23 cellular contexts compared by ENCODE assay signal in the genomic region with DNA sequence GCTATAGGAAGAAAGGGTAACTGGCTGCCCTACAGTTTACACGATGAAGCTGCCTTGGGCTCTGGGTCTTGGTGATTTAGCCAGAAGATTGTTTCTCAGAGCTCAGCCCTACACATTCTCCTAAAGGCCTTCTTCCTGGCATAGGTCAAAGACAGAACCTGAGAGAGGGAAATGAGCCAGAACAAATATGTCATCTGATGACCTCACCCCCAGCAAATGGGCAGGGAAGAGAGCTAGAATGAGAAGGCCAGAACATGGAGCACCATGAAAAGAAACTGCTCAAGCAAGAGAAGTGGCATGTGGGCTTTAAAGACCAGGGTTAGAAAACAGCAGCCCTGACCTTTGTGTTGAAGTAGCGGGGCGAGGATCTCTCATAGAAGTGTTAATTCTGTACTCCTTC. TPM values are rescaled to one million over a fixed set of nuclear protein-coding genes. Genes with fewer than 3 reads are reported as not detected.
A peak's percentile ranks its signal among the peaks of the same experiment; 100 is the strongest.
DNase-seq lines count a peak whose midpoint lies in the region; TF ChIP-seq lines count a peak whose summit lies in the region.
"Had no signal": no experiment of that assay in that cellular context is flagged by ENCODE, and none has a peak within 500 bp of the region (broad histone marks: within the 10 kb centered on the region; RNA-seq: fewer than 3 reads in every experiment).

No MANE protein-coding gene starts in this region.

- no peak overlapping the region for H3K23ac ChIP-seq in trophoblast cell (ENCODE audit: low read length)

- no peaks in the 10 kb centered on the region for H3K27me3 ChIP-seq in uterus
- peaks cover 10% of the 10 kb centered on the region for H3K27me3 ChIP-seq in trophoblast cell (ENCODE audit: insufficient read depth, low read length)
- H3K27me3 ChIP-seq: right atrium auricular region, tibial nerve had no signal

- H3K18ac ChIP-seq in trophoblast cell (ENCODE audit: low read length): no peak overlapping the region

- H3K4me3 ChIP-seq in epithelial cell of proximal tubule (ENCODE audit: low read depth, low read length) (no peak overlapping the region), uterus (no peak overlapping the region), trophoblast cell (ENCODE audit: low read depth, low read length) (no peak overlapping the region)
- H3K4me3 ChIP-seq: right atrium auricular region, tibial nerve had no signal

- no peak overlapping the region for H3K14ac ChIP-seq in trophoblast cell (ENCODE audit: low read length)

- H3K36me3 ChIP-seq in uterus (no peaks in the 10 kb centered on the region), trophoblast cell (ENCODE audit: control insufficient read depth in 1 of 2, insufficient read depth in 2 of 2, low read length in 2 of 2) (no peaks in the 10 kb centered on the region)
- H3K36me3 ChIP-seq: brain microvascular endothelial cell, right atrium auricular region, tibial nerve had no signal

- no peak overlapping the region for H2BK120ac ChIP-seq in trophoblast cell (ENCODE audit: insufficient read depth, low read length, poor library complexity)

- no peaks in the 10 kb centered on the region for H3K9me3 Mint-ChIP-seq in activated CD4-positive, alpha-beta T cell treated with anti-CD3 and anti-CD28 coated beads, Interleukin-2, amount 10 ng/mL, durations not matched to agents 24 days and 14 days
- H3K9me3 Mint-ChIP-seq: activated CD8-positive, alpha-beta T cell treated with anti-CD3 and anti-CD28 coated beads for 36 hours; CD8-positive, alpha-beta memory T cell; stimulated activated naive CD8-positive, alpha-beta T cell treated with anti-CD3 and anti-CD28 coated beads, Interleukin-15, amount 100 ng/mL, for 72 hours had no signal

- H3K4me2 ChIP-seq in trophoblast cell (ENCODE audit: low read length): no peak overlapping the region

- H3K27ac ChIP-seq in C4-2B (peak overlapping the region; percentile 4; the same call in 1 of the 2 replicates), uterus (no peak overlapping the region), trophoblast cell (ENCODE audit: low read depth, low read length) (no peak overlapping the region)
- H3K27ac ChIP-seq: brain microvascular endothelial cell, HL-60, right atrium auricular region, tibial nerve had no signal

- H3K4me1 ChIP-seq in uterus (no peaks in the 10 kb centered on the region), trophoblast cell (ENCODE audit: control insufficient read depth in 1 of 2, insufficient read depth in 2 of 2, low read length in 2 of 2) (no peaks in the 10 kb centered on the region)
- H3K4me1 ChIP-seq: right atrium auricular region had no signal

- no peak overlapping the region for H2BK5ac ChIP-seq in trophoblast cell (ENCODE audit: low read depth, low read length, poor library complexity)

- no peak overlapping the region for H4K8ac ChIP-seq in trophoblast cell (ENCODE audit: low read depth, low read length)

- no CpG with 5 or more reads among the region's 3 CpGs for WGBS in trophoblast cell (ENCODE audit: extremely low coverage, insufficient coverage, insufficient read length)

- in situ Hi-C loops in GM13976 (cut with MboI; ENCODE audit: low sequenced_read_pairs, unreplicated experiment): loop anchor here (10.0 kb wide), 1 partner anchor 74 kb away; no protein-coding TSS in a partner anchor

- TF ChIP-seq CTCF in C4-2B (conservative IDR thresholded peaks at IDR 0.05) (no peak), epithelial cell of proximal tubule (conservative IDR thresholded peaks at IDR 0.05; ENCODE audit: low read depth, low read length) (no peak), uterus (IDR thresholded peaks at IDR 0.05) (no peak), GM13976 (IDR thresholded peaks at IDR 0.05; ENCODE audit: borderline replicate concordance, control extremely low read depth, extremely low read depth, insufficient read depth, missing control alignments) (no peak)

- H3K9ac ChIP-seq in trophoblast cell (ENCODE audit: low read length): no peak overlapping the region

- H3K4me3 Mint-ChIP-seq in activated CD4-positive, alpha-beta T cell treated with anti-CD3 and anti-CD28 coated beads, Interleukin-2, amount 10 ng/mL, durations not matched to agents 24 days and 14 days: no peak overlapping the region
- H3K4me3 Mint-ChIP-seq: activated CD8-positive, alpha-beta T cell treated with anti-CD3 and anti-CD28 coated beads for 36 hours; CD8-positive, alpha-beta memory T cell; naive B cell; stimulated activated naive CD8-positive, alpha-beta T cell treated with anti-CD3 and anti-CD28 coated beads, Interleukin-15, amount 100 ng/mL, for 72 hours had no signal

- H2AK5ac ChIP-seq in trophoblast cell (ENCODE audit: low read length): no peak overlapping the region

- no peak overlapping the region for H2AFZ ChIP-seq in trophoblast cell (ENCODE audit: insufficient read depth, low read length, poor library complexity)

- no peak for TF ChIP-seq POLR2A in uterus (IDR thresholded peaks at IDR 0.05)

- H3K9me3 ChIP-seq in uterus: no peaks in the 10 kb centered on the region
- no peaks in the 10 kb centered on the region for H3K9me3 ChIP-seq in trophoblast cell (ENCODE audit: insufficient read depth, low read depth, low read length)
- H3K9me3 ChIP-seq: right atrium auricular region had no signal

- H3K27ac Mint-ChIP-seq in activated CD4-positive, alpha-beta T cell treated with anti-CD3 and anti-CD28 coated beads, Interleukin-2, amount 10 ng/mL, durations not matched to agents 24 days and 14 days: no peak overlapping the region
- H3K27ac Mint-ChIP-seq: activated CD8-positive, alpha-beta T cell treated with anti-CD3 and anti-CD28 coated beads for 36 hours; CD8-positive, alpha-beta memory T cell; naive B cell; stimulated activated naive CD8-positive, alpha-beta T cell treated with anti-CD3 and anti-CD28 coated beads, Interleukin-15, amount 100 ng/mL, for 72 hours had no signal

- H3K36me3 Mint-ChIP-seq in activated CD4-positive, alpha-beta T cell treated with anti-CD3 and anti-CD28 coated beads, Interleukin-2, amount 10 ng/mL, durations not matched to agents 24 days and 14 days (ENCODE audit: low read depth): no peaks in the 10 kb centered on the region
- H3K36me3 Mint-ChIP-seq: CD8-positive, alpha-beta memory T cell; naive B cell had no signal

- intact Hi-C loops in uterus (cut with DNase I; ENCODE audit: low total_unique reads): no loop called here
- intact Hi-C loops in activated CD4-positive, alpha-beta T cell treated with anti-CD3 and anti-CD28 coated beads, Interleukin-2, amount 10 ng/mL, durations not matched to agents 24 days and 14 days (cut with micrococcal nuclease): no loop called here

- no peak overlapping the region for H4K91ac ChIP-seq in trophoblast cell (ENCODE audit: low read depth, low read length)

- H3K27me3 Mint-ChIP-seq in activated CD4-positive, alpha-beta T cell treated with anti-CD3 and anti-CD28 coated beads, Interleukin-2, amount 10 ng/mL, durations not matched to agents 24 days and 14 days: peaks cover 37% of the 10 kb centered on the region

- H4K12ac ChIP-seq in trophoblast cell (ENCODE audit: low read depth, low read length): no peak overlapping the region

- H3K4me1 Mint-ChIP-seq in activated CD4-positive, alpha-beta T cell treated with anti-CD3 and anti-CD28 coated beads, Interleukin-2, amount 10 ng/mL, durations not matched to agents 24 days and 14 days: peaks cover 8% of the 10 kb centered on the region

- no peak overlapping the region for H2BK12ac ChIP-seq in trophoblast cell (ENCODE audit: low read length)

- DNase-seq in DMS53 treated with DMSO at 0.1 percent for 48 hours (lab: John Stamatoyannopoulos, UW; ENCODE audit: unreplicated experiment) (peak; percentile 36), NCI-H774 (lab: John Stamatoyannopoulos, UW) (peak; percentile 49), epithelial cell of proximal tubule (ENCODE audit: low read depth) (peak; percentile 45), uterus (no peak), GM13976 (ENCODE audit: low spot score) (no peak), trophoblast cell (no peak)
- no peak for DNase-seq in activated CD4-positive, alpha-beta T cell treated with anti-CD3 and anti-CD28 coated beads, Interleukin-2, amount 10 ng/mL, durations not matched to agents 24 days and 14 days
- DNase-seq: activated CD8-positive, alpha-beta T cell treated with anti-CD3 and anti-CD28 coated beads for 36 hours; brain microvascular endothelial cell; CD8-positive, alpha-beta memory T cell; GOT3; mesendoderm; naive B cell; NCI-H1694 treated with DMSO at 0.1 percent for 48 hours; Right ventricle myocardium superior; stimulated activated CD4-positive, alpha-beta T cell treated with anti-CD3 and anti-CD28 coated beads, Interleukin-12 subunit alpha, Interleukin-12 subunit beta, amount 100 ng/mL, for 4 hours; stimulated activated naive CD8-positive, alpha-beta T cell treated with anti-CD3 and anti-CD28 coated beads, Interleukin-15, amount 100 ng/mL, for 72 hours; SW 1271 had no signal

- no peaks in the 10 kb centered on the region for H3K79me1 ChIP-seq in trophoblast cell (ENCODE audit: low read length)

- H3K79me2 ChIP-seq in trophoblast cell (ENCODE audit: control insufficient read depth, insufficient read depth, low read length, poor library complexity): no peaks in the 10 kb centered on the region

- no peak overlapping the region for H3K4ac ChIP-seq in trophoblast cell (ENCODE audit: low read depth, low read length)

RNA-seq across cellular contexts. Expression of gene ILDR2, which starts 5.5 kb away (rescaled TPM):
- total RNA-seq in epithelial cell of proximal tubule: 0.86 and 2.3 TPM in 2 replicates
- 1 to 10 TPM in 1 of 4 donors, under 1 TPM in 1, not detected in 2; 0.30 to 2.8 TPM for total RNA-seq in uterus
- 10.3 and 12.5 TPM in 2 replicates for total RNA-seq in activated CD4-positive, alpha-beta T cell treated with anti-CD3 and anti-CD28 coated beads, Interleukin-2, amount 10 ng/mL, durations not matched to agents 24 days and 14 days
- 0.32 and 0.38 TPM in 2 replicates for polyA plus RNA-seq in trophoblast cell (2013)
- polyA plus RNA-seq: CD8-positive, alpha-beta memory T cell had no signal

RNA-seq across cellular contexts. Expression of gene MAEL, which starts 8.3 kb away (rescaled TPM):
- total RNA-seq in epithelial cell of proximal tubule (not detected in 2 replicates), uterus (under 1 TPM in 1 of 4 donors, not detected in 3; 0.69 TPM)
- total RNA-seq in activated CD4-positive, alpha-beta T cell treated with anti-CD3 and anti-CD28 coated beads, Interleukin-2, amount 10 ng/mL, durations not matched to agents 24 days and 14 days: not detected in 2 replicates
- 0.03 TPM in 1 of 2 replicates, not detected in the other for polyA plus RNA-seq in trophoblast cell (2013)
- total RNA-seq: CD8-positive, alpha-beta memory T cell; NCI-H460 had no signal
- polyA plus RNA-seq: CD8-positive, alpha-beta memory T cell had no signal

Comparison
In these comparisons a context has a peak if more than half of its experiments do, and no peak if none do; other contexts are left out.
1. DNase-seq: peak in DMS53 treated with DMSO at 0.1 percent for 48 hours (single experiment), NCI-H774 (single experiment) and epithelial cell of proximal tubule (single experiment); none in uterus (0 of 2), GM13976 (single experiment), activated CD4-positive, alpha-beta T cell treated with anti-CD3 and anti-CD28 coated beads, Interleukin-2, amount 10 ng/mL, durations not matched to agents 24 days and 14 days (single experiment) and trophoblast cell (0 of 2).